ENCODE assay signal across 2 cellular contexts in genomic region chr19:40959338-40959737, GRCh38.
TF ChIP-seq lines count a peak whose summit lies in the region.

No MANE protein-coding gene starts in this region.

TF ChIP-seq in HepG2, 621 proteins besides CTCF, POLR2A, EP300 and RAD21:
- TF ChIP-seq DBP (CRISPR knock-in tag; IDR thresholded peaks at IDR 0.05; ENCODE audit: not compliant biosample characterization): no peak
- peak; percentile 21 for TF ChIP-seq PCBP2 (optimal IDR thresholded peaks at IDR 0.05; ENCODE audit: low read depth, low read length, poor library complexity, severe bottlenecking)
- TF ChIP-seq ZKSCAN8 (CRISPR knock-in tag; IDR thresholded peaks at IDR 0.05; ENCODE audit: borderline replicate concordance): no peak

TF ChIP-seq in H1, 55 proteins besides CTCF, POLR2A, EP300 and RAD21:
- TF ChIP-seq GTF2F1 (IDR thresholded peaks at IDR 0.05; ENCODE audit: borderline replicate concordance, low read depth, low read length) (no peak), TAF7 (optimal IDR thresholded peaks at IDR 0.05; ENCODE audit: borderline replicate concordance, low read depth, low read length) (no peak), KDM5A (IDR thresholded peaks at IDR 0.05; ENCODE audit: low read length) (no peak), KDM1A (IDR thresholded peaks at IDR 0.05; ENCODE audit: borderline replicate concordance, low read length) (no peak), CBX5 (IDR thresholded peaks at IDR 0.05; ENCODE audit: low read depth, low read length) (no peak), MAX (IDR thresholded peaks at IDR 0.05) (no peak), POU5F1 (IDR thresholded peaks at IDR 0.05; ENCODE audit: low read depth, low read length) (no peak), E2F6 (IDR thresholded peaks at IDR 0.05) (no peak), SRF (IDR thresholded peaks at IDR 0.05; ENCODE audit: low read depth, low read length) (no peak), RBBP5 (IDR thresholded peaks at IDR 0.05; ENCODE audit: borderline replicate concordance, low read depth, low read length) (no peak), KDM4A (IDR thresholded peaks at IDR 0.05; ENCODE audit: low read depth, low read length, severe bottlenecking) (no peak), RXRA (IDR thresholded peaks at IDR 0.05; ENCODE audit: insufficient read depth, low read depth, low read length) (no peak), NANOG (IDR thresholded peaks at IDR 0.05; ENCODE audit: insufficient read depth, low read depth, low read length, poor library complexity, severe bottlenecking) (no peak), SIRT6 (IDR thresholded peaks at IDR 0.05; ENCODE audit: low read length) (no peak), FOSL1 (IDR thresholded peaks at IDR 0.05; ENCODE audit: insufficient read depth, low read depth, low read length) (no peak), EZH2 (IDR thresholded peaks at IDR 0.05; ENCODE audit: low read depth, low read length, severe bottlenecking) (no peak), ATF2 (IDR thresholded peaks at IDR 0.05; ENCODE audit: low read length) (no peak), CEBPB (IDR thresholded peaks at IDR 0.05; ENCODE audit: low read depth, low read length) (no peak)
